ENCODE assay signal across 10 cellular contexts in genomic region chr4:96448315-96448872, GRCh38.
"Had no signal": no experiment of that assay in that cellular context is flagged by ENCODE, and none has a peak within 500 bp of the region (broad histone marks: within the 10 kb centered on the region; RNA-seq: fewer than 3 reads in every experiment).

No MANE protein-coding gene starts in this region.

- ATAC-seq: GM23338, HepG2 had no signal

- H3K4me3 Mint-ChIP-seq: GM23338, H9, HFFc6, IgD-negative memory B cell had no signal

- DNase-seq: H9, HCEC 1CT, HFFc6, KG1 had no signal

- H3K4me2 ChIP-seq: GM23338 had no signal

- FAIRE-seq: H1, H54, HepG2 had no signal

- H3K36me3 Mint-ChIP-seq: IgD-negative memory B cell had no signal

- H3K27ac ChIP-seq: HL-60 had no signal

- H3K4me1 Mint-ChIP-seq: GM23338, H9, IgD-negative memory B cell had no signal

- H3K27ac Mint-ChIP-seq: GM23338, H9, HFFc6, IgD-negative memory B cell had no signal

- H2AFZ ChIP-seq: GM23338 had no signal

- H3K4me3 ChIP-seq: GM23338 had no signal

- H3K27me3 Mint-ChIP-seq: IgD-negative memory B cell had no signal
